ENCODE assay signal across 1 cellular context in the genomic region with DNA sequence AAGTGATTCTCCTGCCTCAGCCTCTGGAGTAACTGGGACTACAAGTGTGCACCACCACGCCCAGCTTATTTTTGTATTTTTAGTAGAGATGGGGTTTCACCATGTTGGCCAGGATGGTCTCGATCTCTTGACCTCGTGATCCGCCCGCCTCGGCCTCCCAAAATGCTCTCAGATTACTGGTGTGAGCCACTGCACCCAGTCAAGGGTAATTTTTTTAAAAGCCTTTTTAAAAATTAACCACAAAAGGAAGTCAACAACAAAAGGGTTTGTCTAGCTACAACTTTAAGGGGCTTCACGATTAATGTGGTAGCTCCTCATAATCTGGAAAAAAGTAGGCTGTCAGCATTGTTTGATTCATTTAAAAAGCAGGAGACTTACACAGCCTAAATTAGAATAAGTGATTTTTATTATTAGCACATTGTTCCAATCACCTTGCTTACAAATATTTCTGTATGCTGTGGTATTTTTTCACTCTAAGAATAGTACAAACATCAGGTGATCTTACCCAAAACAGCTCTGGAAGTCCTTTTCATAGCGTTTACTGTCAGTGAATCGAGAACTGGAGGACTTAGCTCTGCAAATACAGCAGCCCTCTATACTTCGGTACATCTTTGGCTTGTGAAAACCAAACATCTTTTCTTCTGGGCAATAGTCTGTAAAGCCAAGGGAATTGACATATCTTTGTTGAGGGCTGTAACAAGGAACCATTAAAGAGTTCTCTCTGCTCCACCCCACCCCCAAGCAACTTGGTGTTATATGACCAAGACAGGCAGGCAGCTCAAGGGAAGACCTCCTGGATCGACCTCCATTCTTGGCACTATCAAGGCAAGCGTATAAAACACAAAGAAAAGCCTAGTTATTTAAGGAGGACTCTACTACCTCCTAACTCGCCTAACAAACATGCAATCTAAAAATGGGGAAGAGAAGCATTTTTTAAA.
TF ChIP-seq lines count a peak whose summit lies in the region.

No MANE protein-coding gene starts in this region.

TF ChIP-seq in GM23338, 12 proteins besides CTCF, POLR2A, EP300 and RAD21 (continued from another document):
- TF ChIP-seq, protein P1, sequence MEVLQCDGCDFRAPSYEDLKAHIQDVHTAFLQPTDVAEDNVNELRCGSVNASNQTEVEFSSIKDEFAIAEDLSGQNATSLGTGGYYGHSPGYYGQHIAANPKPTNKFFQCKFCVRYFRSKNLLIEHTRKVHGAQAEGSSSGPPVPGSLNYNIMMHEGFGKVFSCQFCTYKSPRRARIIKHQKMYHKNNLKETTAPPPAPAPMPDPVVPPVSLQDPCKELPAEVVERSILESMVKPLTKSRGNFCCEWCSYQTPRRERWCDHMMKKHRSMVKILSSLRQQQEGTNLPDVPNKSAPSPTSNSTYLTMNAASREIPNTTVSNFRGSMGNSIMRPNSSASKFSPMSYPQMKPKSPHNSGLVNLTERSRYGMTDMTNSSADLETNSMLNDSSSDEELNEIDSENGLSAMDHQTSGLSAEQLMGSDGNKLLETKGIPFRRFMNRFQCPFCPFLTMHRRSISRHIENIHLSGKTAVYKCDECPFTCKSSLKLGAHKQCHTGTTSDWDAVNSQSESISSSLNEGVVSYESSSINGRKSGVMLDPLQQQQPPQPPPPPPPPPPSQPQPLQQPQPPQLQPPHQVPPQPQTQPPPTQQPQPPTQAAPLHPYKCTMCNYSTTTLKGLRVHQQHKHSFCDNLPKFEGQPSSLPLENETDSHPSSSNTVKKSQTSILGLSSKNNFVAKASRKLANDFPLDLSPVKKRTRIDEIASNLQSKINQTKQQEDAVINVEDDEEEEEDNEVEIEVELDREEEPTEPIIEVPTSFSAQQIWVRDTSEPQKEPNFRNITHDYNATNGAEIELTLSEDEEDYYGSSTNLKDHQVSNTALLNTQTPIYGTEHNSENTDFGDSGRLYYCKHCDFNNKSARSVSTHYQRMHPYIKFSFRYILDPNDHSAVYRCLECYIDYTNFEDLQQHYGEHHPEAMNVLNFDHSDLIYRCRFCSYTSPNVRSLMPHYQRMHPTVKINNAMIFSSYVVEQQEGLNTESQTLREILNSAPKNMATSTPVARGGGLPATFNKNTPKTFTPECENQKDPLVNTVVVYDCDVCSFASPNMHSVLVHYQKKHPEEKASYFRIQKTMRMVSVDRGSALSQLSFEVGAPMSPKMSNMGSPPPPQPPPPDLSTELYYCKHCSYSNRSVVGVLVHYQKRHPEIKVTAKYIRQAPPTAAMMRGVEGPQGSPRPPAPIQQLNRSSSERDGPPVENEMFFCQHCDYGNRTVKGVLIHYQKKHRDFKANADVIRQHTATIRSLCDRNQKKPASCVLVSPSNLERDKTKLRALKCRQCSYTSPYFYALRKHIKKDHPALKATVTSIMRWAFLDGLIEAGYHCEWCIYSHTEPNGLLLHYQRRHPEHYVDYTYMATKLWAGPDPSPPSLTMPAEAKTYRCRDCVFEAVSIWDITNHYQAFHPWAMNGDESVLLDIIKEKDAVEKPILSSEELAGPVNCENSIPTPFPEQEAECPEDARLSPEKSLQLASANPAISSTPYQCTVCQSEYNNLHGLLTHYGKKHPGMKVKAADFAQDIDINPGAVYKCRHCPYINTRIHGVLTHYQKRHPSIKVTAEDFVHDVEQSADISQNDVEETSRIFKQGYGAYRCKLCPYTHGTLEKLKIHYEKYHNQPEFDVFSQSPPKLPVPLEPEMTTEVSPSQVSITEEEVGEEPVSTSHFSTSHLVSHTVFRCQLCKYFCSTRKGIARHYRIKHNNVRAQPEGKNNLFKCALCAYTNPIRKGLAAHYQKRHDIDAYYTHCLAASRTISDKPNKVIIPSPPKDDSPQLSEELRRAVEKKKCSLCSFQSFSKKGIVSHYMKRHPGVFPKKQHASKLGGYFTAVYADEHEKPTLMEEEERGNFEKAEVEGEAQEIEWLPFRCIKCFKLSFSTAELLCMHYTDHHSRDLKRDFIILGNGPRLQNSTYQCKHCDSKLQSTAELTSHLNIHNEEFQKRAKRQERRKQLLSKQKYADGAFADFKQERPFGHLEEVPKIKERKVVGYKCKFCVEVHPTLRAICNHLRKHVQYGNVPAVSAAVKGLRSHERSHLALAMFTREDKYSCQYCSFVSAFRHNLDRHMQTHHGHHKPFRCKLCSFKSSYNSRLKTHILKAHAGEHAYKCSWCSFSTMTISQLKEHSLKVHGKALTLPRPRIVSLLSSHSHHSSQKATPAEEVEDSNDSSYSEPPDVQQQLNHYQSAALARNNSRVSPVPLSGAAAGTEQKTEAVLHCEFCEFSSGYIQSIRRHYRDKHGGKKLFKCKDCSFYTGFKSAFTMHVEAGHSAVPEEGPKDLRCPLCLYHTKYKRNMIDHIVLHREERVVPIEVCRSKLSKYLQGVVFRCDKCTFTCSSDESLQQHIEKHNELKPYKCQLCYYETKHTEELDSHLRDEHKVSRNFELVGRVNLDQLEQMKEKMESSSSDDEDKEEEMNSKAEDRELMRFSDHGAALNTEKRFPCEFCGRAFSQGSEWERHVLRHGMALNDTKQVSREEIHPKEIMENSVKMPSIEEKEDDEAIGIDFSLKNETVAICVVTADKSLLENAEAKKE (CRISPR knock-in tag; IDR thresholded peaks at IDR 0.05), result no peak
- TF ChIP-seq, protein P2, sequence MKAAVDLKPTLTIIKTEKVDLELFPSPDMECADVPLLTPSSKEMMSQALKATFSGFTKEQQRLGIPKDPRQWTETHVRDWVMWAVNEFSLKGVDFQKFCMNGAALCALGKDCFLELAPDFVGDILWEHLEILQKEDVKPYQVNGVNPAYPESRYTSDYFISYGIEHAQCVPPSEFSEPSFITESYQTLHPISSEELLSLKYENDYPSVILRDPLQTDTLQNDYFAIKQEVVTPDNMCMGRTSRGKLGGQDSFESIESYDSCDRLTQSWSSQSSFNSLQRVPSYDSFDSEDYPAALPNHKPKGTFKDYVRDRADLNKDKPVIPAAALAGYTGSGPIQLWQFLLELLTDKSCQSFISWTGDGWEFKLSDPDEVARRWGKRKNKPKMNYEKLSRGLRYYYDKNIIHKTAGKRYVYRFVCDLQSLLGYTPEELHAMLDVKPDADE (IDR thresholded peaks at IDR 0.05), result no peak
- TF ChIP-seq, protein P3, sequence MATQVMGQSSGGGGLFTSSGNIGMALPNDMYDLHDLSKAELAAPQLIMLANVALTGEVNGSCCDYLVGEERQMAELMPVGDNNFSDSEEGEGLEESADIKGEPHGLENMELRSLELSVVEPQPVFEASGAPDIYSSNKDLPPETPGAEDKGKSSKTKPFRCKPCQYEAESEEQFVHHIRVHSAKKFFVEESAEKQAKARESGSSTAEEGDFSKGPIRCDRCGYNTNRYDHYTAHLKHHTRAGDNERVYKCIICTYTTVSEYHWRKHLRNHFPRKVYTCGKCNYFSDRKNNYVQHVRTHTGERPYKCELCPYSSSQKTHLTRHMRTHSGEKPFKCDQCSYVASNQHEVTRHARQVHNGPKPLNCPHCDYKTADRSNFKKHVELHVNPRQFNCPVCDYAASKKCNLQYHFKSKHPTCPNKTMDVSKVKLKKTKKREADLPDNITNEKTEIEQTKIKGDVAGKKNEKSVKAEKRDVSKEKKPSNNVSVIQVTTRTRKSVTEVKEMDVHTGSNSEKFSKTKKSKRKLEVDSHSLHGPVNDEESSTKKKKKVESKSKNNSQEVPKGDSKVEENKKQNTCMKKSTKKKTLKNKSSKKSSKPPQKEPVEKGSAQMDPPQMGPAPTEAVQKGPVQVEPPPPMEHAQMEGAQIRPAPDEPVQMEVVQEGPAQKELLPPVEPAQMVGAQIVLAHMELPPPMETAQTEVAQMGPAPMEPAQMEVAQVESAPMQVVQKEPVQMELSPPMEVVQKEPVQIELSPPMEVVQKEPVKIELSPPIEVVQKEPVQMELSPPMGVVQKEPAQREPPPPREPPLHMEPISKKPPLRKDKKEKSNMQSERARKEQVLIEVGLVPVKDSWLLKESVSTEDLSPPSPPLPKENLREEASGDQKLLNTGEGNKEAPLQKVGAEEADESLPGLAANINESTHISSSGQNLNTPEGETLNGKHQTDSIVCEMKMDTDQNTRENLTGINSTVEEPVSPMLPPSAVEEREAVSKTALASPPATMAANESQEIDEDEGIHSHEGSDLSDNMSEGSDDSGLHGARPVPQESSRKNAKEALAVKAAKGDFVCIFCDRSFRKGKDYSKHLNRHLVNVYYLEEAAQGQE (IDR thresholded peaks at IDR 0.05; ENCODE audit: unreplicated experiment), result no peak
- TF ChIP-seq NANOG (IDR thresholded peaks at IDR 0.05; ENCODE audit: borderline replicate concordance), result no peak
- no peak for TF ChIP-seq ZNF114 (CRISPR knock-in tag; IDR thresholded peaks at IDR 0.05)
- no peak for TF ChIP-seq EZH2phosphoT487 (IDR thresholded peaks at IDR 0.05; ENCODE audit: unreplicated experiment)
- TF ChIP-seq EZH2 (IDR thresholded peaks at IDR 0.05; ENCODE audit: low read depth, unreplicated experiment), result no peak
